Comparison of ENCODE assay signal across 19 cellular contexts in the genomic region with DNA sequence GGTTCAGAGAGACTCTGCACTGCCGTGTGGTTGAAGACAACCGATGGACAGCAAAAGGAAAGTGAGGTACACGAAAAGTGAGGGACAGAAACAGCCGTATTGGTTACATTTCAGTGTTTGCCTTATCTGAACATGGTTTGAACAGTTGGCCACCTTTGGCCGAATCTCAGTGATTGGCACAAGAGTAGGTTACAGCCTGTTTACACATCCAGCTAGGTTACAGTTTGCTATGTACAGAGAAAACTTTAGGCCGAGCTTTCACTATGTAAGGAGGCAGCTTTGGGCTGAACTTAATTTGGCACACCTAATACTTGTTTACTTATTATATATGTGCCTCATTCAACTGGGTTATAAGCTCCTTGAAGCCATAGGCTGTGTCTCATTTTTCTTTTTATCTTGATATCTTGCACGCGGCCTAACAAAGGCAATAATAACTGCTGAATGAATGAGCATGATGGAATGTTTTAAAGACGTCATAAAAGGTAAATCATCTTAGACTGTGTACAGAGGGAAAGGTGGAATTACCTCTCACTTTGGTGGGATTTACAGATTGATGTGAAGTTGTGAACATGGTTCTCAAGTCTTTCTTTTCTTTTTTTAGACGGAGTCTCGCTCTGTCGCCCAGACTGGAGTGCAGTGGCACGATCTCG. TPM values are rescaled to one million over a fixed set of nuclear protein-coding genes. Genes with fewer than 3 reads are reported as not detected.
"Had no signal": no experiment of that assay in that cellular context is flagged by ENCODE, and none has a peak within 500 bp of the region (broad histone marks: within the 10 kb centered on the region; RNA-seq: fewer than 3 reads in every experiment).

No MANE protein-coding gene starts in this region.

- H2AFZ ChIP-seq: parathyroid adenoma had no signal

- H3K27ac ChIP-seq: coronary artery, gastrocnemius medialis, heart right ventricle, left ventricle myocardium inferior, parathyroid adenoma, tibial nerve, WERI-Rb-1 had no signal

- H3K79me2 ChIP-seq: parathyroid adenoma had no signal

- H3K27me3 ChIP-seq: gastrocnemius medialis, tibial nerve had no signal

- ATAC-seq: activated CD4-positive, alpha-beta T cell treated with anti-CD3 and anti-CD28 coated beads for 36 hours; activated CD8-positive, alpha-beta T cell treated with anti-CD3 and anti-CD28 coated beads for 36 hours; gastrocnemius medialis; heart right ventricle; stimulated activated effector memory CD8-positive, alpha-beta T cell treated with anti-CD3 and anti-CD28 coated beads, Interleukin-12 subunit alpha, Interleukin-12 subunit beta, amount 100 ng/mL, for 72 hours had no signal

- H3K4me3 ChIP-seq: coronary artery, gastrocnemius medialis, heart right ventricle, left ventricle myocardium inferior, tibial nerve had no signal

- H3K9me3 ChIP-seq: gastrocnemius medialis, heart right ventricle, left ventricle myocardium inferior, tibial nerve had no signal

- H3K36me3 ChIP-seq: gastrocnemius medialis, heart right ventricle, left ventricle myocardium inferior, tibial nerve, WERI-Rb-1 had no signal

- H3K4me1 ChIP-seq: gastrocnemius medialis, heart right ventricle, left ventricle myocardium inferior, parathyroid adenoma, tibial nerve had no signal

- DNase-seq: activated CD4-positive, alpha-beta T cell treated with anti-CD3 and anti-CD28 coated beads for 36 hours; activated CD8-positive, alpha-beta memory T cell treated with anti-CD3 and anti-CD28 coated beads, Interleukin-2, amount 50 U/mL, for 48 hours; activated CD8-positive, alpha-beta T cell treated with anti-CD3 and anti-CD28 coated beads for 36 hours; activated naive CD4-positive, alpha-beta T cell treated with anti-CD3 and anti-CD28 coated beads for 36 hours; caudate nucleus; effector memory CD4-positive, alpha-beta T cell; gastrocnemius medialis; heart right ventricle; islet precursor cell; left ventricle myocardium inferior; mesendoderm; retina; T-helper 9 cell; WERI-Rb-1 had no signal

- H3K9ac ChIP-seq: parathyroid adenoma had no signal

RNA-seq across cellular contexts. Expression of a gene that starts 17.2 kb away (rescaled TPM):
- total RNA-seq: activated CD4-positive, alpha-beta T cell treated with anti-CD3 and anti-CD28 coated beads for 36 hours; activated CD8-positive, alpha-beta T cell treated with anti-CD3 and anti-CD28 coated beads for 36 hours; activated naive CD4-positive, alpha-beta T cell treated with anti-CD3 and anti-CD28 coated beads for 36 hours; activated T-helper 1 cell treated with anti-CD3 and anti-CD28 coated beads, Interleukin-12 subunit alpha, Interleukin-12 subunit beta, Interleukin-2, Interleukin-4 antibody, amounts not matched to agents 30 ng/mL and 10 ng/mL and 1 ng/mL, durations not matched to agents 14 hours and 24 hours and 36 hours had no signal

RNA-seq across cellular contexts. Expression of a gene that starts 59.1 kb away (rescaled TPM):
- total RNA-seq: left ventricle myocardium inferior had no signal
